In the genomic region with DNA sequence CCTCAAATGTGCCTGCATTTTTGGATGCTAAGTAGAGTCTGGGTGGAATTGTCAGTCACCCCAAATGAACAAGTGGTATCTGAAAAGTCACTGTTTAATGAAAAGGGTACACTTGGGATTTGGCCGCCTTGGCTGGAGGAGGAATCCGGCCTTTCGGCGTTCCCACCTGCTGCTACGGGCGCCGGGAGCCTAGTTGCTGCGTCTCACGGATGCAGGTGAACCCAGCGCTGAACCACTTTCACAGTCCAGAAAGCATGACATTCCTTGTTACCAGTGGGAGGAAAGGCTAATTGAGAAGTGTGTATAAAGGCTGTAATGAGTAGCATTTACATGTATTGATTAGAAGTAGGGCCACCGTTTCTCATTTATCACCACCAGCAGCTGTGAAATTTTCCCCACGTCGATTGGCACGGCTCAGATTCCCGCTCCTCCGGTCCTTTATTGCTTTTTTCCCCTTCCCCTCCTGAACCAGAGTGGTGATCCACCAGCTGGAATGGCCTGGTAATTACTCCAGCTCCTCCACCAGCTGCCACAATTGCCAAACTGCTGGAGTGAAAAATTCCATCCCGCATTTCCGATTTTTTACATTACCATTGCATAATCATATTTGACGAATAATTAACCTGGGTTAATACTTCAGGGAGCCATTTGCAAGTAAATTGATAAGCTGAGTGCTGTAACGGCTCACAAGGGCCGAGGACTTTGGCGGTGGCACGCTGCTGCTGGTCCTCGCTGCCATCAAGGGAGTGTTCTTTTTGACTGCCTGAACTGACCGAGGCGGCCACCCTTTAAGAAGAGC, we compare ENCODE assay signal across 11 cellular contexts.
DNase-seq lines count a peak whose midpoint lies in the region; ATAC-seq and TF ChIP-seq lines count a peak whose summit lies in the region.
"Had no signal": no experiment of that assay in that cellular context is flagged by ENCODE, and none has a peak within 500 bp of the region (broad histone marks: within the 10 kb centered on the region; RNA-seq: fewer than 3 reads in every experiment).

No MANE protein-coding gene starts in this region.

- no peak overlapping the region for H3K27ac Mint-ChIP-seq in activated naive CD8-positive, alpha-beta T cell treated with anti-CD3 and anti-CD28 coated beads, Interleukin-2, amount 10 ng/mL, durations not matched to agents 7 days and 5 days
- H3K27ac Mint-ChIP-seq in nephron progenitor cell, result peak overlapping the region; percentile 25

- H3K36me3 Mint-ChIP-seq in activated naive CD8-positive, alpha-beta T cell treated with anti-CD3 and anti-CD28 coated beads, Interleukin-2, amount 10 ng/mL, durations not matched to agents 7 days and 5 days, result no peaks in the 10 kb centered on the region
- no peaks in the 10 kb centered on the region for H3K36me3 Mint-ChIP-seq in nephron progenitor cell (ENCODE audit: low read depth)

- no peaks in the 10 kb centered on the region for H3K4me1 Mint-ChIP-seq in activated naive CD8-positive, alpha-beta T cell treated with anti-CD3 and anti-CD28 coated beads, Interleukin-2, amount 10 ng/mL, durations not matched to agents 7 days and 5 days
- peaks cover 9% of the 10 kb centered on the region for H3K4me1 Mint-ChIP-seq in nephron progenitor cell

- no peaks in the 10 kb centered on the region for H3K9me3 Mint-ChIP-seq in activated naive CD8-positive, alpha-beta T cell treated with anti-CD3 and anti-CD28 coated beads, Interleukin-2, amount 10 ng/mL, durations not matched to agents 7 days and 5 days
- peaks cover 1% of the 10 kb centered on the region for H3K9me3 Mint-ChIP-seq in nephron progenitor cell

- no peak for TF ChIP-seq CTCF in nephron progenitor cell (IDR thresholded peaks at IDR 0.05)

- H3K27me3 Mint-ChIP-seq in activated naive CD8-positive, alpha-beta T cell treated with anti-CD3 and anti-CD28 coated beads, Interleukin-2, amount 10 ng/mL, durations not matched to agents 7 days and 5 days, result peaks cover 5% of the 10 kb centered on the region
- H3K27me3 Mint-ChIP-seq in nephron progenitor cell (ENCODE audit: low read depth, poor library complexity), result peaks cover 6% of the 10 kb centered on the region

- peak overlapping the region; percentile 66 for H3K4me3 Mint-ChIP-seq in activated naive CD8-positive, alpha-beta T cell treated with anti-CD3 and anti-CD28 coated beads, Interleukin-2, amount 10 ng/mL, durations not matched to agents 7 days and 5 days
- no peak overlapping the region for H3K4me3 Mint-ChIP-seq in nephron progenitor cell

- POLR2A ChIA-PET in activated naive CD8-positive, alpha-beta T cell treated with anti-CD3 and anti-CD28 coated beads, Interleukin-2, amount 10 ng/mL, durations not matched to agents 7 days and 5 days (lab: Charles Lee), result no interaction called here

- ATAC-seq in activated naive CD8-positive, alpha-beta T cell treated with anti-CD3 and anti-CD28 coated beads, Interleukin-2, amount 10 ng/mL, durations not matched to agents 7 days and 5 days (ENCODE audit: low read depth), result no peak
- no peak for ATAC-seq in GM21526 (IDR thresholded peaks at IDR 0.05; ENCODE audit: low FRiP score, unreplicated experiment)
- ATAC-seq in HG03045 (IDR thresholded peaks at IDR 0.05; ENCODE audit: unreplicated experiment), result no peak
- ATAC-seq: heart left ventricle had no signal

- DNase-seq in DMS153 treated with DMSO at 0.1 percent for 48 hours (lab: John Stamatoyannopoulos, UW; ENCODE audit: unreplicated experiment) (peak; percentile 84), NCI-H187 treated with DMSO at 0.1 percent for 48 hours (lab: John Stamatoyannopoulos, UW) (peak; percentile 41), nephron progenitor cell (no peak), DMS114 treated with DMSO at 0.1 percent for 48 hours (lab: John Stamatoyannopoulos, UW; ENCODE audit: unreplicated experiment) (no peak), putamen (ENCODE audit: low spot score) (no peak)
- DNase-seq in activated naive CD8-positive, alpha-beta T cell treated with anti-CD3 and anti-CD28 coated beads, Interleukin-2, amount 10 ng/mL, durations not matched to agents 7 days and 5 days, result no peak
- DNase-seq: activated CD8-positive, alpha-beta memory T cell treated with anti-CD3 and anti-CD28 coated beads for 24 hours; heart left ventricle; Kasumi-1 had no signal

Comparison
In these comparisons a context has a peak if more than half of its experiments do, and no peak if none do; other contexts are left out.
1. DNase-seq: peak in DMS153 treated with DMSO at 0.1 percent for 48 hours (single experiment) and NCI-H187 treated with DMSO at 0.1 percent for 48 hours (single experiment); none in activated naive CD8-positive, alpha-beta T cell treated with anti-CD3 and anti-CD28 coated beads, Interleukin-2, amount 10 ng/mL, durations not matched to agents 7 days and 5 days (single experiment), nephron progenitor cell (single experiment), DMS114 treated with DMSO at 0.1 percent for 48 hours (single experiment) and putamen (single experiment).